8 cellular contexts compared by ENCODE assay signal in the genomic region with DNA sequence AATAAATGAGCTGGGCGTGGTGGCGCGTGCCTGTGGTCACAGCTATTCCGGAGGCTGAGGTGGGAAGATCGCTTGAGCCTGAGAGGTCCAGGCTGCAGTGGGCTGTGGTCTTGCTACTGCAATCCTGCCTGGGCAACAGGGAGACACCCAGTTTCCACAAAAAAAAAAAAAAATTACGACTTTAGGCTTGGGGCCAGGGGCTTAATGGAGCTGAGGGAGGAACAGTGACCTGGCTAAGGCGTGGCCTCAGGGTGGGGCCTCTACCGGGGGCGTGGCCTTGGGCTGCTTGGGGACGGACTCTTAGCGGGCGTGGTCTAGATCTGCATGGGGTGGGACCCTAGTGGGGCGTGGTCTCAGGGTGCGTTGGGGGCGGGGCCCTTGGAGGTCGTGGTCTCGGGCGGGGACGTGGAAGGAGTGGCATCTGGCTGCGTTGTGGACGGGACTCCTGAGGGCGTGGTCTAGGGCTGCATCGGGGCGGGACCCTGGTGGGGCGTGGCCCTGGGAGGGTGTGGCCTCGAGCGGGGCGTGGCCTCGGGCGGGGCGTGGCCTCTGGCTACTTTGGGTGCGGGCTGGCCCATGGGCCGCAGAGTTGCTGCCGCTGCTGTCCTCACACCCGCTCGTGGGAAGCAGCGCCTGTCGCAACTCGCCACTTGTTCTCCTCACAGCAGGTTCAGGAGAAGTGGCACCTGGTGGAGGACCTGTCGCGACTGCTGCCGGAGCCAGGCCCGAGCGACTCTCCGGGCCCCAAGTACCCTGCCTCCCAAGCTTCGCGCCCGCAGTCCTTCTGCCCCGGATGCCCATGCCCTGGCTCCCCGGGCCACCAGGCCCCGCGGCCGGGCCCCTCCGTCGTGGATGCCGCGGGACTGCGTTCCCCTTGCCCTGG. TPM values are rescaled to one million over a fixed set of nuclear protein-coding genes. Genes with fewer than 3 reads are reported as not detected.
DNase-seq lines count a peak whose midpoint lies in the region; ATAC-seq, FAIRE-seq and TF ChIP-seq lines count a peak whose summit lies in the region.

No MANE protein-coding gene starts in this region.

- H3K4ac ChIP-seq in mesenchymal stem cell (ENCODE audit: low read depth in 1 of 2, low read length in 2 of 2) = no peak overlapping the region

- no peak overlapping the region for H3K23ac ChIP-seq in mesenchymal stem cell (ENCODE audit: low read length in 2 of 2)

- H3K4me1 ChIP-seq in BLaER1 treated with 17β-estradiol and CSF1 and Interleukin-3, amounts not matched to agents 10 nM and 100 nM = peaks cover 64 to 100% (median 85%) of the 10 kb centered on the region in 10 experiments
- H3K4me1 ChIP-seq in mesenchymal stem cell (ENCODE audit: control insufficient read depth, insufficient read depth, low read depth, low read length) = peaks cover 40% of the 10 kb centered on the region

- peak overlapping the region; percentile 52 for H4K91ac ChIP-seq in mesenchymal stem cell (ENCODE audit: low read length)

- ATAC-seq in HG03280 (IDR thresholded peaks at IDR 0.05; ENCODE audit: unreplicated experiment) = peak; percentile 80

- WGBS in mesenchymal stem cell = 47% methylated on average over 58 of the region's 58 CpGs

- no peak overlapping the region for H3K14ac ChIP-seq in mesenchymal stem cell (ENCODE audit: low read length in 2 of 2)

- peak overlapping the region in 3 of 11 experiments; percentile 31 to 61 (median 59); a peak in 6 of 22 replicates for H3K9ac ChIP-seq in BLaER1 treated with 17β-estradiol and CSF1 and Interleukin-3, amounts not matched to agents 10 nM and 100 nM
- H3K9ac ChIP-seq in mesenchymal stem cell (ENCODE audit: low read length) = no peak overlapping the region

- no peak overlapping the region for H2BK5ac ChIP-seq in mesenchymal stem cell (ENCODE audit: low read depth, low read length, poor library complexity, severe bottlenecking)

- H3K27me3 ChIP-seq in BLaER1 treated with 17β-estradiol and CSF1 and Interleukin-3, amounts not matched to agents 10 nM and 100 nM = no peaks in the 10 kb centered on the region
- peaks cover 0 to 23% of the 10 kb centered on the region in 2 experiments for H3K27me3 ChIP-seq in mesenchymal stem cell (ENCODE audit: control insufficient read depth in 1 of 2, insufficient read depth in 1 of 2, low read length in 2 of 2)

- H3K9me3 ChIP-seq in BLaER1 treated with 17β-estradiol and CSF1 and Interleukin-3, amounts not matched to agents 10 nM and 100 nM (replicated peaks in 1 of 11) = no peaks in the 10 kb centered on the region
- H3K9me3 ChIP-seq in mesenchymal stem cell (ENCODE audit: control insufficient read depth, low read length) = no peaks in the 10 kb centered on the region

- H2AK5ac ChIP-seq in mesenchymal stem cell (ENCODE audit: low read length, severe bottlenecking) = no peak overlapping the region

- H4K20me1 ChIP-seq in BLaER1 treated with 17β-estradiol and CSF1 and Interleukin-3, amounts not matched to agents 10 nM and 100 nM = peaks cover 0 to 83% (median 18%) of the 10 kb centered on the region in 11 experiments; a peak in 14 of 22 replicates

- peak; percentile 94 for FAIRE-seq in GM19239 (lab: Jason Lieb, UNC)

- peaks cover 0 to 42% (median 17%) of the 10 kb centered on the region in 11 experiments; a peak in 18 of 22 replicates for H3K36me3 ChIP-seq in BLaER1 treated with 17β-estradiol and CSF1 and Interleukin-3, amounts not matched to agents 10 nM and 100 nM
- no peaks in the 10 kb centered on the region for H3K36me3 ChIP-seq in mesenchymal stem cell (ENCODE audit: control insufficient read depth in 1 of 2, insufficient read depth in 2 of 2, low read depth in 1 of 2, low read length in 2 of 2)

- H2BK12ac ChIP-seq in mesenchymal stem cell (ENCODE audit: low read length in 2 of 2) = no peak overlapping the region

- no peak overlapping the region for H2BK15ac ChIP-seq in mesenchymal stem cell (ENCODE audit: low read depth, poor library complexity, severe bottlenecking)

- peak; percentile 76 for DNase-seq in GM19239 (ENCODE audit: insufficient read length, low spot score)
- DNase-seq in NCI-H526 (lab: John Stamatoyannopoulos, UW) = peak; percentile 93 to 99
- peak; percentile 86 for DNase-seq in activated CD4-positive, alpha-beta T cell treated with anti-CD3 and anti-CD28 coated beads for 1 hour
- DNase-seq in coronary artery (ENCODE audit: low spot score) = peak; percentile 83
- peak; percentile 62 for DNase-seq in mesenchymal stem cell
- peak; percentile 73 to 80 for DNase-seq in stimulated activated CD8-positive, alpha-beta memory T cell treated with anti-CD3 and anti-CD28 coated beads, Interleukin-7, amount 100 ng/mL, for 1 hour (ENCODE audit: low read depth in 2 of 2)

- H2BK120ac ChIP-seq in mesenchymal stem cell (ENCODE audit: low read depth, low read length) = no peak overlapping the region

- peak overlapping the region in 9 of 11 experiments; percentile 22 to 66 (median 49); a peak in 13 of 22 replicates for H3K27ac ChIP-seq in BLaER1 treated with 17β-estradiol and CSF1 and Interleukin-3, amounts not matched to agents 10 nM and 100 nM
- H3K27ac ChIP-seq in coronary artery (peak overlapping the region in 1 of 2 donors; percentile 2), mesenchymal stem cell (ENCODE audit: low read length, poor library complexity, severe bottlenecking) (no peak overlapping the region)

- H3K18ac ChIP-seq in mesenchymal stem cell (ENCODE audit: low read depth in 1 of 2, low read length in 2 of 2) = peak overlapping the region; percentile 13 to 14

- peak overlapping the region; percentile 49 to 92 (median 69) for H3K4me2 ChIP-seq in BLaER1 treated with 17β-estradiol and CSF1 and Interleukin-3, amounts not matched to agents 10 nM and 100 nM
- no peak overlapping the region for H3K4me2 ChIP-seq in mesenchymal stem cell (ENCODE audit: low read length, poor library complexity, severe bottlenecking)

- H3K4me3 ChIP-seq in BLaER1 treated with 17β-estradiol and CSF1 and Interleukin-3, amounts not matched to agents 10 nM and 100 nM = no peak overlapping the region
- peak overlapping the region; percentile 14 for H3K4me3 ChIP-seq in coronary artery
- H3K4me3 ChIP-seq in mesenchymal stem cell (ENCODE audit: insufficient read depth in 1 of 2, low read depth in 1 of 2, low read length in 2 of 2) = peak overlapping the region in 1 of 2 experiments; percentile 9

- no peak overlapping the region for H2AFZ ChIP-seq in mesenchymal stem cell (ENCODE audit: low read depth, low read length)

- peak overlapping the region; percentile 45 for H4K8ac ChIP-seq in mesenchymal stem cell (ENCODE audit: low read length)

- no peaks in the 10 kb centered on the region for H3K79me1 ChIP-seq in mesenchymal stem cell (replicated peaks; ENCODE audit: low read length, poor library complexity, severe bottlenecking)

- TF ChIP-seq CTCF in coronary artery (IDR thresholded peaks at IDR 0.05) = no peak

RNA-seq across cellular contexts. Expression of a gene that starts 5.8 kb away (rescaled TPM):
- not detected for polyA plus RNA-seq in mesenchymal stem cell (2013, experiment 1 of 2)
- polyA plus RNA-seq in mesenchymal stem cell (2013, experiment 2 of 2) = not detected

RNA-seq across cellular contexts. Expression of a gene that starts 9.8 kb away (rescaled TPM):
- polyA plus RNA-seq in mesenchymal stem cell (2013, experiment 1 of 2) = 0.86 TPM
- polyA plus RNA-seq in mesenchymal stem cell (2013, experiment 2 of 2) = 0.36 TPM

RNA-seq across cellular contexts. Expression of a gene that starts 11.9 kb away (rescaled TPM):
- 47.9 TPM for polyA plus RNA-seq in mesenchymal stem cell (2013, experiment 1 of 2)
- 44.7 TPM for polyA plus RNA-seq in mesenchymal stem cell (2013, experiment 2 of 2)

RNA-seq across cellular contexts. Expression of a gene that starts 28.0 kb away (rescaled TPM):
- polyA plus RNA-seq in mesenchymal stem cell (2013, experiment 1 of 2) = 42.5 TPM
- 43.7 TPM for polyA plus RNA-seq in mesenchymal stem cell (2013, experiment 2 of 2)

RNA-seq across cellular contexts. Expression of a gene that starts 46.4 kb away (rescaled TPM):
- 20.4 TPM for polyA plus RNA-seq in mesenchymal stem cell (2013, experiment 1 of 2)
- polyA plus RNA-seq in mesenchymal stem cell (2013, experiment 2 of 2) = 21.2 TPM
